19 cellular contexts compared by ENCODE assay signal in genomic region chr5:137648361-137648760, GRCh38.
A peak's percentile ranks its signal among the peaks of the same experiment; 100 is the strongest.
DNase-seq lines count a peak whose midpoint lies in the region; ATAC-seq, FAIRE-seq and TF ChIP-seq lines count a peak whose summit lies in the region.
"Had no signal": no experiment of that assay in that cellular context is flagged by ENCODE, and none has a peak within 500 bp of the region (broad histone marks: within the 10 kb centered on the region; RNA-seq: fewer than 3 reads in every experiment).

No MANE protein-coding gene starts in this region.

- H3K27me3 ChIP-seq in right atrium auricular region (no peaks in the 10 kb centered on the region), pancreas (no peaks in the 10 kb centered on the region)
- H3K27me3 ChIP-seq: esophagus squamous epithelium, gastroesophageal sphincter had no signal

- in situ Hi-C loops in G401 (cut with HindIII; ENCODE audit: low sequenced_read_pairs), result no loop called here

- peak overlapping the region; percentile 89 for H3K27ac ChIP-seq in angular gyrus (ENCODE audit: low read depth, low read length)
- H3K27ac ChIP-seq in right atrium auricular region, result peak overlapping the region; percentile 62 to 68
- no peak overlapping the region for H3K27ac ChIP-seq in pancreas
- H3K27ac ChIP-seq: esophagus squamous epithelium, gastroesophageal sphincter, parathyroid adenoma had no signal

- peaks cover 0 to 16% of the 10 kb centered on the region in 2 donors for H3K4me1 ChIP-seq in right atrium auricular region
- H3K4me1 ChIP-seq in pancreas, result no peaks in the 10 kb centered on the region
- H3K4me1 ChIP-seq: parathyroid adenoma had no signal

- H3K36me3 ChIP-seq in right atrium auricular region (peaks cover 10% of the 10 kb centered on the region), pancreas (no peaks in the 10 kb centered on the region)

- H3K9me3 ChIP-seq in right atrium auricular region (no peaks in the 10 kb centered on the region), pancreas (no peaks in the 10 kb centered on the region)
- H3K9me3 ChIP-seq: gastroesophageal sphincter had no signal

- ATAC-seq in pancreas (peak in 3 of 4 donors; percentile 42 to 89 (median 85)), HG02973 (IDR thresholded peaks at IDR 0.05; ENCODE audit: unreplicated experiment) (no peak)
- ATAC-seq: activated CD4-positive, alpha-beta T cell treated with anti-CD3 and anti-CD28 coated beads for 36 hours; gastroesophageal sphincter; naive thymus-derived CD8-positive, alpha-beta T cell had no signal

- no peak for FAIRE-seq in pancreas (lab: Jason Lieb, UNC)
- FAIRE-seq: colon, D721Med, G401.6, GM18507, H1, TTC549 had no signal

- H3K4me3 ChIP-seq in right atrium auricular region (no peak overlapping the region), pancreas (no peak overlapping the region)
- H3K4me3 ChIP-seq: esophagus squamous epithelium, gastroesophageal sphincter had no signal

- peak; percentile 99 for DNase-seq in G401 (ENCODE audit: low spot score)
- DNase-seq in right atrium auricular region (ENCODE audit: low spot score), result no peak
- DNase-seq in pancreas, result no peak
- DNase-seq in activated CD4-positive, CD25-positive, alpha-beta regulatory T cell (lab: John Stamatoyannopoulos, UW), result no peak
- DNase-seq in NCI-H2196 (lab: John Stamatoyannopoulos, UW; ENCODE audit: unreplicated experiment), result no peak
- DNase-seq: activated CD4-positive, alpha-beta T cell treated with anti-CD3 and anti-CD28 coated beads for 36 hours; esophagus squamous epithelium; naive thymus-derived CD8-positive, alpha-beta T cell; SHP77 had no signal

- no peak for TF ChIP-seq CTCF in right atrium auricular region (IDR thresholded peaks at IDR 0.05)
- no peak for TF ChIP-seq CTCF in pancreas (IDR thresholded peaks at IDR 0.05)

- intact Hi-C loops in pancreas (cut with DNase I), result loop anchor here in 1 of 3 donors (10.0 kb wide), 1 partner anchor 86 kb away; the partner anchor contains the start of gene KLHL3

- WGBS in pancreas, 2 donors, result 85 to 90% methylated on average over 5 of the region's 5 CpGs

Comparison
In these comparisons a context has a peak if more than half of its experiments do, and no peak if none do; other contexts are left out.
1. H3K27ac ChIP-seq: peak in angular gyrus (single experiment) and right atrium auricular region (2 of 2); none in pancreas (0 of 4).